Comparison of ENCODE assay signal across 8 cellular contexts in the genomic region with DNA sequence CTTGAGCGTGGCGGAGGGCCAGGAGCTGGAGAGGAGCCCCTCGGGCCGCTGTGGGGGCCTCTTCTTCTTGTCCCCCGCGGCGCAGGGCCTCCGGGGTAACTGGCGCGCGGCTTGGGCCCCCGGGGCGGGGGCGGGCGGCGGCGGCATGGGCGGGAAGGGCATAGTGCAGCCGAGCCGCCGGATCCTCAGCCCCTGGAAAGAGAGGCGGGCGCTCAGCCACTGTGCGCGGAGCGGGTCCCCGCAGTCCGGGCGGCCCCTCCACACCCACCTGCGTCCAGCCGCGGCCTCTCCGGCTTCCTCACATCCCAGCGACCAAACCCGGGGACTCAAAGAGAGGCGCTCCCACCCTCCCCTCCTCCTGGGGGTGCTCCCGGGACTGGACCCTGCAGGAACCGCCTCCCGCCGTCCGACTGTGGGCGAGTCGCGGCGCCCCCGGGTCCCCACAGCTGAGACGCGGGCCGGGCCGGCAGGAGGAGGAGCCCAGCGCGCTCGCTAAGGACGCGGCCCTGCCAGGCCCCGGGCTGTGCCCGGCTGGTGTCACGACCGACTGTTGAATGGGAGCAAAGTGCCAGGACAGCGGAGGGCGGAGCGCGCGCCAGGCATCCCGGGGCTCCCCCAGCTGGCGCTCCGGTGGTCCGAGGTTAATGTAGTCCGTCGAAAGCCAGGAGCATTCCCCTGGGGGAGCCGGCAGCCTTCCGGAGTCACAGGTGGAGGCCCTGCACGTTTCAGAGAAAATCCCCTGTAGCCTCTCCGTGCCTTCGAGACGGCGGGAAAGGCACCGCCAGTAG. TPM values are rescaled to one million over a fixed set of nuclear protein-coding genes. Genes with fewer than 3 reads are reported as not detected.
A peak's percentile ranks its signal among the peaks of the same experiment; 100 is the strongest.
DNase-seq lines count a peak whose midpoint lies in the region; ATAC-seq and TF ChIP-seq lines count a peak whose summit lies in the region.

A gene with protein sequence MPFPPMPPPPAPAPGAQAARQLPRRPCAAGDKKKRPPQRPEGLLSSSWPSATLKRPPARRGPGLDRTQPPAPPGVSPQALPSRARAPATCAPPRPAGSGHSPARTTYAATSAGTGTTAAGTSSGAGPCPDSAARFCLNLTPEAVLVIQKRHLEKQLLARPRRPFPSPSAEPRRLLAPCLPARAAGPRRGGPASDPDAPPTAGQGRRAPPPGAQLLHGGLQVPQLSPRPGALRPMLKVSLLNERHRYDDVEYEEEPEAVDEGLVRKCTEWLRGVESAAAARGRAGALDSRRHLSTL (minus strand): TSS at position 412 of the 788 bp plus-strand sequence. CDS start 250 bp downstream, at position 162.

- TF ChIP-seq POLR2A in breast epithelium (IDR thresholded peaks at IDR 0.05) (no peak), lower leg skin (IDR thresholded peaks at IDR 0.05) (no peak), testis (IDR thresholded peaks at IDR 0.05) (no peak)

- H3K4me3 ChIP-seq in breast epithelium (peak within 1 kb of the TSS; percentile 35 to 75 (median 50)), lower leg skin (ENCODE audit: low read depth, poor library complexity, severe bottlenecking) (peak within 1 kb of the TSS; percentile 4), testis (peak within 1 kb of the TSS; percentile 41 to 50)

- no peak for TF ChIP-seq CTCF in breast epithelium (IDR thresholded peaks at IDR 0.05)
- no peak for TF ChIP-seq CTCF in lower leg skin (IDR thresholded peaks at IDR 0.05)
- no peak for TF ChIP-seq CTCF in testis (IDR thresholded peaks at IDR 0.05)

- intact Hi-C loops in breast epithelium (cut with DNase I; ENCODE audit: low total_unique reads) (loop anchor here (2.0 kb wide), 1 partner anchor 19 kb away; no protein-coding TSS in a partner anchor), lower leg skin (cut with DNase I; ENCODE audit: low total_unique reads) (no loop called here), testis (cut with DNase I; ENCODE audit: low total_unique reads) (no loop called here)

- DNase-seq in breast epithelium (ENCODE audit: low spot score in 2 of 2) = no peak
- no peak for DNase-seq in lower leg skin (ENCODE audit: low spot score in 2 of 2)
- DNase-seq in testis = no peak
- no peak for DNase-seq in SIG-M5 (lab: John Stamatoyannopoulos, UW)
- no peak for DNase-seq in A172 (ENCODE audit: low spot score)

- TF ChIP-seq RAD21 in Ishikawa (IDR thresholded peaks at IDR 0.05; ENCODE audit: low read depth) = no peak

- no peak for TF ChIP-seq EP300 in Ishikawa (IDR thresholded peaks at IDR 0.05; ENCODE audit: borderline replicate concordance)

- peak; percentile 49 for ATAC-seq in GM19467 (IDR thresholded peaks at IDR 0.05; ENCODE audit: unreplicated experiment)

- H3K36me3 ChIP-seq in ES-I3 (ENCODE audit: insufficient read depth, low read length) (no peaks in the 10 kb centered on the region), breast epithelium (no peaks in the 10 kb centered on the region), testis (ENCODE audit: low read depth, missing control alignments) (no peaks in the 10 kb centered on the region)

- H3K27ac ChIP-seq in breast epithelium = no peak within 1 kb of the TSS
- H3K27ac ChIP-seq in testis = no peak within 1 kb of the TSS

- H3K9ac ChIP-seq in ES-I3 (ENCODE audit: low read depth, low read length) = peak within 1 kb of the TSS; percentile 52

- no peaks in the 10 kb centered on the region for H3K9me3 ChIP-seq in ES-I3 (ENCODE audit: control insufficient read depth, insufficient read depth, low read length)
- no peaks in the 10 kb centered on the region for H3K9me3 ChIP-seq in breast epithelium
- H3K9me3 ChIP-seq in testis = no peaks in the 10 kb centered on the region

- WGBS in lower leg skin, 2 donors = 7 to 10% methylated on average over 11 to 16 of the region's 78 CpGs
- WGBS in testis, 2 donors = 2% methylated on average over 11 to 46 of the region's 78 CpGs

- 0 out of 2 replicates have a peak, but pooled peaks cover 5% of the 10 kb centered on the region for H3K4me1 ChIP-seq in ES-I3 (ENCODE audit: insufficient read depth, low read length)
- H3K4me1 ChIP-seq in breast epithelium = peaks cover 0 to 7% of the 10 kb centered on the region in 2 donors
- no peaks in the 10 kb centered on the region for H3K4me1 ChIP-seq in testis

- H3K27me3 ChIP-seq in breast epithelium (peaks cover 9 to 22% of the 10 kb centered on the region in 2 donors), testis (no peaks in the 10 kb centered on the region)

TF ChIP-seq in Ishikawa, 13 proteins besides CTCF, POLR2A, EP300 and RAD21:
- TF ChIP-seq, protein P1, sequence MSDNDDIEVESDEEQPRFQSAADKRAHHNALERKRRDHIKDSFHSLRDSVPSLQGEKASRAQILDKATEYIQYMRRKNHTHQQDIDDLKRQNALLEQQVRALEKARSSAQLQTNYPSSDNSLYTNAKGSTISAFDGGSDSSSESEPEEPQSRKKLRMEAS (IDR thresholded peaks at IDR 0.05) = no peak; the same call in 1 of the 2 replicates
- TF ChIP-seq ZBTB7A (IDR thresholded peaks at IDR 0.05; ENCODE audit: low read depth) = peak; percentile 43; the same call in 1 of the 2 replicates
- TF ChIP-seq CREB1 (IDR thresholded peaks at IDR 0.05; ENCODE audit: low read depth) = no peak
- TF ChIP-seq, protein P2, sequence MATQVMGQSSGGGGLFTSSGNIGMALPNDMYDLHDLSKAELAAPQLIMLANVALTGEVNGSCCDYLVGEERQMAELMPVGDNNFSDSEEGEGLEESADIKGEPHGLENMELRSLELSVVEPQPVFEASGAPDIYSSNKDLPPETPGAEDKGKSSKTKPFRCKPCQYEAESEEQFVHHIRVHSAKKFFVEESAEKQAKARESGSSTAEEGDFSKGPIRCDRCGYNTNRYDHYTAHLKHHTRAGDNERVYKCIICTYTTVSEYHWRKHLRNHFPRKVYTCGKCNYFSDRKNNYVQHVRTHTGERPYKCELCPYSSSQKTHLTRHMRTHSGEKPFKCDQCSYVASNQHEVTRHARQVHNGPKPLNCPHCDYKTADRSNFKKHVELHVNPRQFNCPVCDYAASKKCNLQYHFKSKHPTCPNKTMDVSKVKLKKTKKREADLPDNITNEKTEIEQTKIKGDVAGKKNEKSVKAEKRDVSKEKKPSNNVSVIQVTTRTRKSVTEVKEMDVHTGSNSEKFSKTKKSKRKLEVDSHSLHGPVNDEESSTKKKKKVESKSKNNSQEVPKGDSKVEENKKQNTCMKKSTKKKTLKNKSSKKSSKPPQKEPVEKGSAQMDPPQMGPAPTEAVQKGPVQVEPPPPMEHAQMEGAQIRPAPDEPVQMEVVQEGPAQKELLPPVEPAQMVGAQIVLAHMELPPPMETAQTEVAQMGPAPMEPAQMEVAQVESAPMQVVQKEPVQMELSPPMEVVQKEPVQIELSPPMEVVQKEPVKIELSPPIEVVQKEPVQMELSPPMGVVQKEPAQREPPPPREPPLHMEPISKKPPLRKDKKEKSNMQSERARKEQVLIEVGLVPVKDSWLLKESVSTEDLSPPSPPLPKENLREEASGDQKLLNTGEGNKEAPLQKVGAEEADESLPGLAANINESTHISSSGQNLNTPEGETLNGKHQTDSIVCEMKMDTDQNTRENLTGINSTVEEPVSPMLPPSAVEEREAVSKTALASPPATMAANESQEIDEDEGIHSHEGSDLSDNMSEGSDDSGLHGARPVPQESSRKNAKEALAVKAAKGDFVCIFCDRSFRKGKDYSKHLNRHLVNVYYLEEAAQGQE (IDR thresholded peaks at IDR 0.05; ENCODE audit: low read depth) = no peak
- TF ChIP-seq EGR1 (IDR thresholded peaks at IDR 0.05) = no peak
- no peak for TF ChIP-seq TCF12 (IDR thresholded peaks at IDR 0.05; ENCODE audit: low read depth)
- no peak for TF ChIP-seq CEBPB (IDR thresholded peaks at IDR 0.05)
- no peak for TF ChIP-seq TEAD4 (IDR thresholded peaks at IDR 0.05)

RNA-seq across cellular contexts. Expression of the gene that starts here (rescaled TPM):
- total RNA-seq in breast epithelium = under 1 TPM in 1 of 3 donors, not detected in 2; 0.29 TPM
- not detected for total RNA-seq in lower leg skin
- total RNA-seq in testis = under 1 TPM; 0.39 to 0.62 TPM
- 0.16 TPM for polyA plus RNA-seq in testis (ENCODE audit: insufficient read depth, low read depth, low replicate concordance)
- total RNA-seq in A172 (2014; rRNA removed; shearing (Covaris generic)) = 0.14 and 0.24 TPM in 2 replicates
